ENCODE assay signal across 9 cellular contexts in the genomic region with DNA sequence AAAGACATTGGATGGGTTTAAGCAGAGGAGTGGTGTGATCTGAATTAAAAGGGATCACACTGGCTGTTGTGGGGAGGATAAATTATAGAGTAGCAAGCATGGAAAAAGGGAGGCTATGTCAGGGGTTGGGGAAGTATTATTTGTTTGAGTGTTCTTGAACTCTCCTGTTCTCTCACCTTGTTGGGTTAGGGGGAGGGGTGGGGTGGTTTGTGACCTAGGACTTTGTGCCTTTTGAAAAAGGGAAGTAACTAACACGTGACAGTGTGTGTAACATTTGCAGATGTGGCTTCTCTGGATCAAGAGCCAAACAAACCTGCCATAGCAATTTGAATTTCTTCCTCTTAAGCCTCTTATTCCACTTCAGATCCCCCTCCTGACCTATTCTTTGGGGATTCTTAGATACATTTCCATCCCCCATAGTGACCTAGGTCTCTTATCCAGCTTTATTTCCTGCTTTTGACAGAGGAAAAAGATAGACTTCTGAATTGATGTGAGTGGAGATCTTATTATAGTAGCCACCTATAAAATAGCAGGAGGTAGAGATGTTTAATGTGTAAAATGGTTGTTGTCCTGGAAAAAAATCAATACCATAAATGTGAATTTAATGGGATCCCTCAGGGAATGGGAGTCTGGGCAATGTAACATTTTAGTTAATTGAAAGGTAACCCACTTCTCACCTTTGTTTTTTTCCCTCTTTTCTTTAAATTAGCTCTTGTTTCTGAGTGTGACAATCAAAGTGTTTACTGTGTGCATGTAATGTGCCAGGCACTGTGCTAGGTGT.
DNase-seq lines count a peak whose midpoint lies in the region; ATAC-seq and TF ChIP-seq lines count a peak whose summit lies in the region.
"Had no signal": no experiment of that assay in that cellular context is flagged by ENCODE, and none has a peak within 500 bp of the region (broad histone marks: within the 10 kb centered on the region; RNA-seq: fewer than 3 reads in every experiment).

No MANE protein-coding gene starts in this region.

- H3K27ac ChIP-seq in OCI-LY1 (ENCODE audit: low read depth, low read length, poor library complexity, severe bottlenecking) (peak overlapping the region; percentile 99), transverse colon (no peak overlapping the region), adrenal gland (no peak overlapping the region)
- H3K27ac ChIP-seq: C4-2B had no signal

- H3K4me3 ChIP-seq in OCI-LY1 (ENCODE audit: low read depth, low read length, poor library complexity, severe bottlenecking) (peak overlapping the region; percentile 84), transverse colon (no peak overlapping the region), adrenal gland (no peak overlapping the region)

- H3K4me1 ChIP-seq in OCI-LY1 (ENCODE audit: insufficient read depth, low read length, severe bottlenecking) (peaks cover 87% of the 10 kb centered on the region), transverse colon (no peaks in the 10 kb centered on the region), adrenal gland (replicated peaks in 1 of 2) (no peaks in the 10 kb centered on the region)

- no peaks in the 10 kb centered on the region for H3K9me3 Mint-ChIP-seq in activated naive CD4-positive, alpha-beta T cell treated with anti-CD3 and anti-CD28 coated beads, Interleukin-2, amount 50 U/mL, for 24 hours

- no peaks in the 10 kb centered on the region for H3K9me2 ChIP-seq in OCI-LY1 (ENCODE audit: low read depth, low read length)

- peak overlapping the region; percentile 99 for H3K9ac ChIP-seq in OCI-LY1 (ENCODE audit: low read length)

- no peak for TF ChIP-seq POLR2A in transverse colon (IDR thresholded peaks at IDR 0.05)
- no peak for TF ChIP-seq POLR2A in adrenal gland (IDR thresholded peaks at IDR 0.05)

- H3K4me1 Mint-ChIP-seq in activated naive CD4-positive, alpha-beta T cell treated with anti-CD3 and anti-CD28 coated beads, Interleukin-2, amount 50 U/mL, for 24 hours: peaks cover 58% of the 10 kb centered on the region

- no peaks in the 10 kb centered on the region for H3F3A ChIP-seq in OCI-LY1 (ENCODE audit: insufficient read depth, low read length)

- no peak overlapping the region for H3K4me3 Mint-ChIP-seq in activated naive CD4-positive, alpha-beta T cell treated with anti-CD3 and anti-CD28 coated beads, Interleukin-2, amount 50 U/mL, for 24 hours

- peak overlapping the region; percentile 96 for H3K4me2 ChIP-seq in OCI-LY1 (ENCODE audit: low read length)

- H4K20me1 ChIP-seq in OCI-LY1 (ENCODE audit: insufficient read depth, low read length): no peaks in the 10 kb centered on the region

- no peak overlapping the region for H2AFZ ChIP-seq in OCI-LY1 (ENCODE audit: low read length)

- WGBS in transverse colon (ENCODE audit: low coverage in 1 of 2), 2 donors: 11% methylated on average over 1 of the region's 1 CpG; no CpG with 5 or more reads in 1 of the 2 donors
- WGBS in adrenal gland, 4 donors: 26 to 61% (median 45%) methylated on average over 1 of the region's 1 CpG

- no peak for TF ChIP-seq EP300 in transverse colon (IDR thresholded peaks at IDR 0.05; ENCODE audit: low read depth)

- no peak for DNase-seq in activated naive CD4-positive, alpha-beta T cell treated with anti-CD3 and anti-CD28 coated beads, Interleukin-2, amount 50 U/mL, for 16 hours
- DNase-seq in transverse colon (peak; percentile 47), adrenal gland (no peak), C1 segment of cervical spinal cord (lab: John Stamatoyannopoulos, UW) (no peak), Ammon's horn (ENCODE audit: low spot score) (no peak)

- H3K27me3 ChIP-seq in OCI-LY1 (ENCODE audit: insufficient read depth, low read length) (no peaks in the 10 kb centered on the region), transverse colon (no peaks in the 10 kb centered on the region), adrenal gland (no peaks in the 10 kb centered on the region)

- peak; percentile 71 for ATAC-seq in HG03103 (IDR thresholded peaks at IDR 0.05; ENCODE audit: low read depth, unreplicated experiment)

- no peaks in the 10 kb centered on the region for H3K79me2 ChIP-seq in OCI-LY1 (ENCODE audit: insufficient read depth, low read length)

- in situ Hi-C loops in transverse colon (cut with MboI; ENCODE audit: low pct_ligation_motif_present in 1 of 4, low pct_unique_long_range_greater_than_20kb in 1 of 4, low sequenced_read_pairs in 3 of 4): loop anchor here in 2 of 4 donors (25.0 kb wide), 1 partner anchor 243 kb away; no protein-coding TSS in a partner anchor

- no peaks in the 10 kb centered on the region for H3K27me3 Mint-ChIP-seq in activated naive CD4-positive, alpha-beta T cell treated with anti-CD3 and anti-CD28 coated beads, Interleukin-2, amount 50 U/mL, for 24 hours

- H3K36me3 ChIP-seq in OCI-LY1 (ENCODE audit: insufficient read depth, low read length): peaks cover 11% of the 10 kb centered on the region; the same call in 1 of the 2 replicates
- no peaks in the 10 kb centered on the region for H3K36me3 ChIP-seq in transverse colon
- H3K36me3 ChIP-seq in adrenal gland (replicated peaks in 1 of 2): no peaks in the 10 kb centered on the region

- H3K9me3 ChIP-seq in OCI-LY1 (ENCODE audit: low read length): no peaks in the 10 kb centered on the region
- no peaks in the 10 kb centered on the region for H3K9me3 ChIP-seq in transverse colon
- H3K9me3 ChIP-seq in adrenal gland (replicated peaks in 1 of 3): no peaks in the 10 kb centered on the region

- intact Hi-C loops in transverse colon (cut with DNase I; ENCODE audit: low total_unique reads) (loop anchor here (10.0 kb wide), 1 partner anchor 500 kb away; a partner anchor contains a TSS), adrenal gland (cut with DNase I) (no loop called here)

- TF ChIP-seq CTCF in OCI-LY1 (IDR thresholded peaks at IDR 0.05; ENCODE audit: low read length) (no peak), transverse colon (IDR thresholded peaks at IDR 0.05) (no peak), adrenal gland (IDR thresholded peaks at IDR 0.05) (no peak)

- peak overlapping the region; percentile 84 for H3K27ac Mint-ChIP-seq in activated naive CD4-positive, alpha-beta T cell treated with anti-CD3 and anti-CD28 coated beads, Interleukin-2, amount 50 U/mL, for 24 hours

- no peaks in the 10 kb centered on the region for H3K36me3 Mint-ChIP-seq in activated naive CD4-positive, alpha-beta T cell treated with anti-CD3 and anti-CD28 coated beads, Interleukin-2, amount 50 U/mL, for 24 hours
